In the genomic region with DNA sequence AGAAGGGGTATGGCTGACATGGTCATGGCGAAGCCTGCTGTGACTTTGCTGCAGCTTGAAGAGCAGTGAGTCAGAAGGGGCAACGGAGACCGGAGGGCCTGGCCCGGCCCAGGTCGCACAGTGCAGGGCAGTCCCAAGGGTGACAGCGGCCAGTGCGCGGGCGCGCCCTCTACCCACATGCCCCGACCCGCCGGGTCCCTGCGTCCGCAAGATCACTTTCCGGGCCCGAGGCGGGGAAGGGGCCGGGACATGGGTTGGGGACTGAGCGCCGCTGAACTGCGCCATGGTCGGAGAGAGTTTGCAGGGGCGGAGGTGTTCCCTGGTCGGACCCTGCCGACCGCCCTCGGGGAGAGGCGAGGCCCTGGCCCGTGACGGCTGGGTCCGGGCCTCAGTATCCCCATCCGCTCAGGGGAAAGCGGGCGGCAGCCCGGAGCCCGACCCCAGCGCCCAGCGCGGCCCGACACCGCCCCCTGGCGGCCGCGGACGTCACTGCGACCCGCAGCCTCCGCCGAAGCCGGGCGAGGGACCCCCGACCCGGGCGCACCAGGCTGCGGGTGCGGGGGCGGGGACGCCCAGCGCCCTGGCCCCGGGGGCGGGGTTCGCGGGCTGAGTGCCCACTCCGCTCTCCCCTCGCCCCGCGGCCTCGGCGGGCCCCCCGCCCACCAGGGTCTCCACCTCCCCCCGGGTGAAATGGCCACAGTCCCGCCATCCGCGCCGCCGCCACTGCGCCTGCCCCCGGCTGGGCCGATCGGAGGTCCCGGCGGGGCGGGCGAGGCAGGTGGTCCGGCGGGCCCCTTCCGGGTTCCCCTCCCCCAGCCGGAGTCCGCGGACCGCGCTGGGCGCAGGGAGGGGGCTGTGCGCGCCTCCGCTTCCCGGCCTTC, we compare ENCODE assay signal across 7 cellular contexts. TPM values are rescaled to one million over a fixed set of nuclear protein-coding genes. Genes with fewer than 3 reads are reported as not detected.
DNase-seq lines count a peak whose midpoint lies in the region; ATAC-seq, FAIRE-seq and TF ChIP-seq lines count a peak whose summit lies in the region.

No MANE protein-coding gene starts in this region.

- no peaks in the 10 kb centered on the region for H3K27me3 ChIP-seq in Peyer's patch
- H3K27me3 ChIP-seq in pancreas = no peaks in the 10 kb centered on the region
- no peaks in the 10 kb centered on the region for H3K27me3 ChIP-seq in aorta (ENCODE audit: control insufficient read depth in 1 of 2, insufficient read depth in 2 of 2, low read length in 1 of 2)

- 1% methylated on average over 49 to 98 of the region's 98 CpGs for WGBS in pancreas, 2 donors
- 1% methylated on average over 70 to 98 of the region's 98 CpGs for WGBS in aorta, 2 donors

- peak in 1 of 2 donors; percentile 12 for TF ChIP-seq POLR2A in Peyer's patch (IDR thresholded peaks at IDR 0.05)

- no peak for FAIRE-seq in pancreas (lab: Jason Lieb, UNC)

- TF ChIP-seq CTCF in GM12875 (IDR thresholded peaks at IDR 0.05; ENCODE audit: borderline replicate concordance, insufficient read depth, low read depth, low read length) (peak; percentile 95), Peyer's patch (IDR thresholded peaks at IDR 0.05) (peak; percentile 84 to 99 (median 98)), pancreas (IDR thresholded peaks at IDR 0.05) (peak; percentile 84 to 90 (median 88))

- no peaks in the 10 kb centered on the region for H3K36me3 ChIP-seq in Peyer's patch
- H3K36me3 ChIP-seq in pancreas = no peaks in the 10 kb centered on the region
- H3K36me3 ChIP-seq in aorta (ENCODE audit: control insufficient read depth in 1 of 2, insufficient read depth in 2 of 2, low read length in 1 of 2) = no peaks in the 10 kb centered on the region

- H3K9me3 ChIP-seq in Peyer's patch (no peaks in the 10 kb centered on the region), pancreas (no peaks in the 10 kb centered on the region), aorta (ENCODE audit: control insufficient read depth, low read length) (no peaks in the 10 kb centered on the region)

- intact Hi-C loops in pancreas (cut with DNase I) = no loop called here
- intact Hi-C loops in aorta (cut with DNase I) = loop anchor here (1.0 to 10.0 kb wide), 4 partner anchors 77 to 282 kb away; partner anchors contain the start of genes CINP (in 1 of the 2) and TECPR2 (in 1 of the 2)

- H3K4me1 ChIP-seq in Peyer's patch (peaks cover 0 to 15% (median 8%) of the 10 kb centered on the region in 4 donors), pancreas (no peaks in the 10 kb centered on the region), aorta (ENCODE audit: control insufficient read depth in 1 of 2, insufficient read depth in 2 of 2, low read length in 2 of 2) (no peaks in the 10 kb centered on the region)

- ATAC-seq in HG02759 (IDR thresholded peaks at IDR 0.05; ENCODE audit: unreplicated experiment) = peak; percentile 62
- peak; percentile 88 to 94 (median 92) for ATAC-seq in pancreas
- peak; percentile 90 for ATAC-seq in aorta (ENCODE audit: low FRiP score)

- DNase-seq in Peyer's patch (peak; percentile 44 to 84 (median 78)), activated gamma-delta T cell treated with Interleukin-2 at 50 U/mL for 16 hours (peak; percentile 56), glomerular visceral epithelial cell (ENCODE audit: extremely low spot score) (peak; percentile 44), pancreas (peak; percentile 41 to 91 (median 70)), aorta (peak; percentile 71 to 90)

- H3K27ac ChIP-seq in Peyer's patch = peak overlapping the region; percentile 62 to 97 (median 80)
- peak overlapping the region in 1 of 4 donors; percentile 28 for H3K27ac ChIP-seq in pancreas
- no peak overlapping the region for H3K27ac ChIP-seq in aorta (ENCODE audit: low read depth in 1 of 2, low read length in 2 of 2)

- H3K4me3 ChIP-seq in GM12875 (ENCODE audit: low read depth, low read length) (peak overlapping the region; percentile 68), Peyer's patch (peak overlapping the region; percentile 48 to 98 (median 74)), pancreas (peak overlapping the region; percentile 61 to 88 (median 82)), aorta (ENCODE audit: low read length in 2 of 2) (peak overlapping the region; percentile 27 to 68)

RNA-seq across cellular contexts. Expression of gene ANKRD9, which starts 7.2 kb away (rescaled TPM):
- total RNA-seq in Peyer's patch = 100 to 1,000 TPM in 3 of 4 donors, 10 to 100 TPM in 1; 52.8 to 450 (median 392) TPM
- 10 to 100 TPM in 1 of 6 donors, 1 to 10 TPM in 5; 7.6 to 14.4 (median 9.4) TPM for total RNA-seq in pancreas
- 1 to 10 TPM; 5.4 to 7.1 TPM for polyA plus RNA-seq in pancreas
- total RNA-seq in aorta = 10 to 100 TPM; 13.7 to 15.0 TPM
- 1 to 10 TPM; 3.0 to 5.7 TPM for polyA plus RNA-seq in aorta

Comparison
In these comparisons a context has a peak if more than half of its experiments do, and no peak if none do; other contexts are left out.
1. H3K27ac ChIP-seq: peak in Peyer's patch (4 of 4); none in aorta (0 of 2).
2. intact Hi-C loops: an anchor here in aorta (1.0 to 10.0 kb wide); none called in pancreas.
3. Peak in every context shown above with its lines, with median percentiles within 50 percentile points of each other: H3K4me3 ChIP-seq, CTCF ChIP-seq, ATAC-seq and DNase-seq.